Comparison of ENCODE assay signal across 1 cellular context in genomic region chr6:33248643-33248931, GRCh38.
TF ChIP-seq lines count a peak whose summit lies in the region.

No MANE protein-coding gene starts in this region.

TF ChIP-seq in K562, 482 proteins besides CTCF, POLR2A, EP300 and RAD21 (continued from another document and continues in another):
- TF ChIP-seq ZNF398 (CRISPR knock-in tag; IDR thresholded peaks at IDR 0.05), result no peak
- TF ChIP-seq, protein P1, sequence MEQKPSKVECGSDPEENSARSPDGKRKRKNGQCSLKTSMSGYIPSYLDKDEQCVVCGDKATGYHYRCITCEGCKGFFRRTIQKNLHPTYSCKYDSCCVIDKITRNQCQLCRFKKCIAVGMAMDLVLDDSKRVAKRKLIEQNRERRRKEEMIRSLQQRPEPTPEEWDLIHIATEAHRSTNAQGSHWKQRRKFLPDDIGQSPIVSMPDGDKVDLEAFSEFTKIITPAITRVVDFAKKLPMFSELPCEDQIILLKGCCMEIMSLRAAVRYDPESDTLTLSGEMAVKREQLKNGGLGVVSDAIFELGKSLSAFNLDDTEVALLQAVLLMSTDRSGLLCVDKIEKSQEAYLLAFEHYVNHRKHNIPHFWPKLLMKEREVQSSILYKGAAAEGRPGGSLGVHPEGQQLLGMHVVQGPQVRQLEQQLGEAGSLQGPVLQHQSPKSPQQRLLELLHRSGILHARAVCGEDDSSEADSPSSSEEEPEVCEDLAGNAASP (IDR thresholded peaks at IDR 0.05), result no peak
- TF ChIP-seq TAL1 (IDR thresholded peaks at IDR 0.05), result no peak
- TF ChIP-seq MBD1 (CRISPR knock-in tag; IDR thresholded peaks at IDR 0.05), result no peak
- TF ChIP-seq ZNF318 (IDR thresholded peaks at IDR 0.05; ENCODE audit: borderline replicate concordance in 1 of 2, low read depth in 1 of 2), result 0 out of 4 replicates have a peak, but pooled peaks of 1 of the 2 experiments have one; percentile 28
- no peak for TF ChIP-seq SMC3 (conservative IDR thresholded peaks at IDR 0.05; ENCODE audit: insufficient read depth, low read depth, low read length)
- no peak for TF ChIP-seq ZNF316 (IDR thresholded peaks at IDR 0.05)
- TF ChIP-seq MECOM (CRISPR knock-in tag; IDR thresholded peaks at IDR 0.05), result no peak
- TF ChIP-seq, protein P2, sequence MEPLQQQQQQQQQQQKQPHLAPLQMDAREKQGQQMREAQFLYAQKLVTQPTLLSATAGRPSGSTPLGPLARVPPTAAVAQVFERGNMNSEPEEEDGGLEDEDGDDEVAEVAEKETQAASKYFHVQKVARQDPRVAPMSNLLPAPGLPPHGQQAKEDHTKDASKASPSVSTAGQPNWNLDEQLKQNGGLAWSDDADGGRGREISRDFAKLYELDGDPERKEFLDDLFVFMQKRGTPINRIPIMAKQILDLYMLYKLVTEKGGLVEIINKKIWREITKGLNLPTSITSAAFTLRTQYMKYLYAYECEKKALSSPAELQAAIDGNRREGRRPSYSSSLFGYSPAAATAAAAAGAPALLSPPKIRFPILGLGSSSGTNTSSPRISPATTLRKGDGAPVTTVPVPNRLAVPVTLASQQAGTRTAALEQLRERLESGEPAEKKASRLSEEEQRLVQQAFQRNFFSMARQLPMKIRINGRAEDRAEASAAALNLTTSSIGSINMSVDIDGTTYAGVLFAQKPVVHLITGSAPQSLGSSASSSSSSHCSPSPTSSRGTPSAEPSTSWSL (CRISPR knock-in tag; IDR thresholded peaks at IDR 0.05; ENCODE audit: borderline replicate concordance), result 0 out of 2 replicates have a peak, but pooled peaks have one; percentile 48
- no peak for TF ChIP-seq SMAD1 (IDR thresholded peaks at IDR 0.05; ENCODE audit: low read depth, low read length, partially characterized antibody)
- TF ChIP-seq CBFB (CRISPR knock-in tag; IDR thresholded peaks at IDR 0.05), result no peak
- TF ChIP-seq TCF15 (CRISPR knock-in tag; IDR thresholded peaks at IDR 0.05), result no peak
- TF ChIP-seq MEF2A (IDR thresholded peaks at IDR 0.05; ENCODE audit: control insufficient read depth, low read depth, low read length), result no peak
- TF ChIP-seq, protein P3, sequence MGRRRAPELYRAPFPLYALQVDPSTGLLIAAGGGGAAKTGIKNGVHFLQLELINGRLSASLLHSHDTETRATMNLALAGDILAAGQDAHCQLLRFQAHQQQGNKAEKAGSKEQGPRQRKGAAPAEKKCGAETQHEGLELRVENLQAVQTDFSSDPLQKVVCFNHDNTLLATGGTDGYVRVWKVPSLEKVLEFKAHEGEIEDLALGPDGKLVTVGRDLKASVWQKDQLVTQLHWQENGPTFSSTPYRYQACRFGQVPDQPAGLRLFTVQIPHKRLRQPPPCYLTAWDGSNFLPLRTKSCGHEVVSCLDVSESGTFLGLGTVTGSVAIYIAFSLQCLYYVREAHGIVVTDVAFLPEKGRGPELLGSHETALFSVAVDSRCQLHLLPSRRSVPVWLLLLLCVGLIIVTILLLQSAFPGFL (CRISPR knock-in tag; IDR thresholded peaks at IDR 0.05), result no peak
- TF ChIP-seq ZNF253 (CRISPR knock-in tag; conservative IDR thresholded peaks at IDR 0.05), result no peak
- TF ChIP-seq CBX2 (IDR thresholded peaks at IDR 0.05; ENCODE audit: insufficient read depth, low read length, poor library complexity, severe bottlenecking), result no peak
- no peak for TF ChIP-seq PHTF2 (CRISPR knock-in tag; IDR thresholded peaks at IDR 0.05)
- TF ChIP-seq TEAD4 (IDR thresholded peaks at IDR 0.05; ENCODE audit: low read length), result peak; percentile 30; the same call in 1 of the 2 replicates
- no peak for TF ChIP-seq TEAD4 (CRISPR knock-in tag; IDR thresholded peaks at IDR 0.05; ENCODE audit: borderline replicate concordance)
- no peak for TF ChIP-seq KLF1 (tag; IDR thresholded peaks at IDR 0.05)
- no peak for TF ChIP-seq ZNF778 (CRISPR knock-in tag; IDR thresholded peaks at IDR 0.05)
- TF ChIP-seq ZEB2 (IDR thresholded peaks at IDR 0.05), result no peak
- no peak for TF ChIP-seq NR3C1 (CRISPR knock-in tag; IDR thresholded peaks at IDR 0.05)
- no peak for TF ChIP-seq MAFF (IDR thresholded peaks at IDR 0.05; ENCODE audit: low read length)
- TF ChIP-seq, protein P4, sequence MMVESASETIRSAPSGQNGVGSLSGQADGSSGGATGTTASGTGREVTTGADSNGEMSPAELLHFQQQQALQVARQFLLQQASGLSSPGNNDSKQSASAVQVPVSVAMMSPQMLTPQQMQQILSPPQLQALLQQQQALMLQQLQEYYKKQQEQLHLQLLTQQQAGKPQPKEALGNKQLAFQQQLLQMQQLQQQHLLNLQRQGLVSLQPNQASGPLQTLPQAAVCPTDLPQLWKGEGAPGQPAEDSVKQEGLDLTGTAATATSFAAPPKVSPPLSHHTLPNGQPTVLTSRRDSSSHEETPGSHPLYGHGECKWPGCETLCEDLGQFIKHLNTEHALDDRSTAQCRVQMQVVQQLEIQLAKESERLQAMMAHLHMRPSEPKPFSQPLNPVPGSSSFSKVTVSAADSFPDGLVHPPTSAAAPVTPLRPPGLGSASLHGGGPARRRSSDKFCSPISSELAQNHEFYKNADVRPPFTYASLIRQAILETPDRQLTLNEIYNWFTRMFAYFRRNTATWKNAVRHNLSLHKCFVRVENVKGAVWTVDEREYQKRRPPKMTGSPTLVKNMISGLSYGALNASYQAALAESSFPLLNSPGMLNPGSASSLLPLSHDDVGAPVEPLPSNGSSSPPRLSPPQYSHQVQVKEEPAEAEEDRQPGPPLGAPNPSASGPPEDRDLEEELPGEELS (CRISPR knock-in tag; IDR thresholded peaks at IDR 0.05; ENCODE audit: borderline replicate concordance), result no peak
- no peak for TF ChIP-seq MTA2 (IDR thresholded peaks at IDR 0.05; ENCODE audit: low read depth)
- TF ChIP-seq ELF2 (CRISPR knock-in tag; IDR thresholded peaks at IDR 0.05), result no peak
- no peak for TF ChIP-seq HNRNPK (IDR thresholded peaks at IDR 0.05; ENCODE audit: low read depth, low read length, poor library complexity, severe bottlenecking)
- no peak for TF ChIP-seq TRIM25 (IDR thresholded peaks at IDR 0.05; ENCODE audit: borderline replicate concordance)
- TF ChIP-seq, protein P5, sequence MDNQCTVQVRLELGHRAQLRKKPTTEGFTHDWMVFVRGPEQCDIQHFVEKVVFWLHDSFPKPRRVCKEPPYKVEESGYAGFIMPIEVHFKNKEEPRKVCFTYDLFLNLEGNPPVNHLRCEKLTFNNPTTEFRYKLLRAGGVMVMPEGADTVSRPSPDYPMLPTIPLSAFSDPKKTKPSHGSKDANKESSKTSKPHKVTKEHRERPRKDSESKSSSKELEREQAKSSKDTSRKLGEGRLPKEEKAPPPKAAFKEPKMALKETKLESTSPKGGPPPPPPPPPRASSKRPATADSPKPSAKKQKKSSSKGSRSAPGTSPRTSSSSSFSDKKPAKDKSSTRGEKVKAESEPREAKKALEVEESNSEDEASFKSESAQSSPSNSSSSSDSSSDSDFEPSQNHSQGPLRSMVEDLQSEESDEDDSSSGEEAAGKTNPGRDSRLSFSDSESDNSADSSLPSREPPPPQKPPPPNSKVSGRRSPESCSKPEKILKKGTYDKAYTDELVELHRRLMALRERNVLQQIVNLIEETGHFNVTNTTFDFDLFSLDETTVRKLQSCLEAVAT (IDR thresholded peaks at IDR 0.05), result no peak
- TF ChIP-seq ZNF561 (CRISPR knock-in tag; conservative IDR thresholded peaks at IDR 0.05), result no peak
- TF ChIP-seq, protein P6, sequence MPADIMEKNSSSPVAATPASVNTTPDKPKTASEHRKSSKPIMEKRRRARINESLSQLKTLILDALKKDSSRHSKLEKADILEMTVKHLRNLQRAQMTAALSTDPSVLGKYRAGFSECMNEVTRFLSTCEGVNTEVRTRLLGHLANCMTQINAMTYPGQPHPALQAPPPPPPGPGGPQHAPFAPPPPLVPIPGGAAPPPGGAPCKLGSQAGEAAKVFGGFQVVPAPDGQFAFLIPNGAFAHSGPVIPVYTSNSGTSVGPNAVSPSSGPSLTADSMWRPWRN (IDR thresholded peaks at IDR 0.05; ENCODE audit: low read depth), result 0 out of 2 replicates have a peak, but pooled peaks have one; percentile 9
